Comparison of ENCODE assay signal across 8 cellular contexts in the genomic region with DNA sequence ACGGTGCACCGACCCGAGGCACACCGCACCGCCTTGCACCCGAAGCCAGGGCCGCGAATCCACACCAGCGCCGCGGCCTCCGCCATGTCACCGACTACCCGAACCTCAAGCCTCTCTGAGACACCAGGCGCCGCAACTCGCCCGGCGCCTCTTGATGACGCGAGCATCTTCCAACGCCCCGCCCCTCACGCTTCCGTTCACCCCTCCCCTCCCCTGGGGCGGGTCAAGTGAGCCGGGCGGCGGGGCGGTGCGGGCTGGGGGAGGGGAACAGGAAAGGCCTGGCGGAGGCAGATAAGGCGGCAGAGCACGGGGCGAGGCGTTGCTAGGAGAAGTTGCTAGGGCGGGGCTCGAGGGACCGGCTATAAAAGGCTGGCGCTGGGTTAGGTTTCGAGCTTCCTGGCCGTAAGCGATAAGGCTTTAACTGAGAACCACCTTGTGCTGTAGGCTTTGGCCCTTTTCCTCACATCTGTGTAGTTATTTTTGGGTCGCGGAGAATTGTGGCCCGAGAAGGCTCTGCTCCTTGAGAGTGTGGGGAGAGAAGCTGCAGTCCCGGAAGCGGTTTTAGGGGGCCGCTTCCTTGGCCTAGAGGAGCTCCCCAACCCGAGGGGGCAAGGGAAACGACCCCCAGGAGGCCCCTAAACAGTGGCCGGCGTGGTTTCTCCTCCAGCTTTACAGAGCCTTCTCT. TPM values are rescaled to one million over a fixed set of nuclear protein-coding genes. Genes with fewer than 3 reads are reported as not detected.
DNase-seq lines count a peak whose midpoint lies in the region; ATAC-seq and TF ChIP-seq lines count a peak whose summit lies in the region.

A gene (minus strand): TSS at position 117 of the 685 bp plus-strand sequence. CDS start 31 bp downstream, at position 86.

- peaks cover 41% of the 10 kb centered on the region for H3K4me1 ChIP-seq in effector memory CD4-positive, alpha-beta T cell (ENCODE audit: control insufficient read depth, insufficient read depth, low read length, poor library complexity, severe bottlenecking)

- H3K9me3 Mint-ChIP-seq in memory B cell: no peaks in the 10 kb centered on the region

- POLR2A ChIA-PET in activated CD8-positive, alpha-beta memory T cell treated with anti-CD3 and anti-CD28 coated beads for 36 hours (lab: Charles Lee): interaction anchor here (0.6 to 2.2 kb wide), 10 partner anchors 9 to 222 kb away, joined by 3 to 37 read pairs (median 4); a partner anchor contains a TSS

- TF ChIP-seq CTCF in GM20000 (IDR thresholded peaks at IDR 0.05; ENCODE audit: extremely low read depth, missing control alignments): no peak

- H3K9me3 ChIP-seq in effector memory CD4-positive, alpha-beta T cell (ENCODE audit: control insufficient read depth, low read length): no peaks in the 10 kb centered on the region

- ATAC-seq in memory B cell (ENCODE audit: low read depth): peak; percentile 72

- H3K27me3 ChIP-seq in effector memory CD4-positive, alpha-beta T cell (replicated peaks; ENCODE audit: control insufficient read depth, insufficient read depth, low read length, poor library complexity, severe bottlenecking): no peaks in the 10 kb centered on the region

- peaks cover 8% of the 10 kb centered on the region for H3K36me3 ChIP-seq in effector memory CD4-positive, alpha-beta T cell (ENCODE audit: control insufficient read depth, insufficient read depth, low read length)

- H3K27ac ChIP-seq in effector memory CD4-positive, alpha-beta T cell (ENCODE audit: insufficient read depth, low read length, poor library complexity, severe bottlenecking): peak within 1 kb of the TSS; percentile 96

- CTCF ChIA-PET in activated CD8-positive, alpha-beta memory T cell treated with anti-CD3 and anti-CD28 coated beads for 36 hours (lab: Charles Lee): interaction anchor here (1.2 to 1.4 kb wide), 2 partner anchors 12 to 63 kb away, joined by 3 to 4 read pairs; a partner anchor contains a TSS

- peaks cover 42% of the 10 kb centered on the region for H3K4me1 Mint-ChIP-seq in memory B cell

- peak within 1 kb of the TSS; percentile 87 for H3K4me3 ChIP-seq in effector memory CD4-positive, alpha-beta T cell (ENCODE audit: insufficient read depth, low read depth, low read length, poor library complexity, severe bottlenecking)

- peak within 1 kb of the TSS; percentile 100 for H3K4me3 Mint-ChIP-seq in memory B cell

- no peaks in the 10 kb centered on the region for H3K27me3 Mint-ChIP-seq in memory B cell

- peak within 1 kb of the TSS; percentile 100 for H3K27ac Mint-ChIP-seq in memory B cell

- peak; percentile 100 for DNase-seq in CMK (ENCODE audit: low read depth)
- peak; percentile 93 for DNase-seq in GM20000 (ENCODE audit: low spot score)
- DNase-seq in HT-29 (ENCODE audit: low spot score): peak; percentile 99
- peak; percentile 96 to 99 for DNase-seq in NOMO-1 (lab: John Stamatoyannopoulos, UW; ENCODE audit: unreplicated experiment in 2 of 2)
- DNase-seq in effector memory CD4-positive, alpha-beta T cell: peak; percentile 99 to 100 (median 99)
- DNase-seq in memory B cell (ENCODE audit: low spot score in 2 of 2): peak; percentile 98 to 100
- peak; percentile 99 for DNase-seq in stimulated activated CD8-positive, alpha-beta memory T cell treated with anti-CD3 and anti-CD28 coated beads, Interleukin-12 subunit alpha, Interleukin-12 subunit beta, amount 100 ng/mL, for 24 hours (ENCODE audit: extremely low read depth)

- H3K36me3 Mint-ChIP-seq in memory B cell: peaks cover 11% of the 10 kb centered on the region

RNA-seq across cellular contexts. Expression of the gene that starts here (rescaled TPM):
- 13.1 and 13.8 TPM in 2 replicates for total RNA-seq in HT-29 (2014; rRNA removed; shearing (Covaris generic))
- 10 to 100 TPM; 21.4 to 21.8 TPM for total RNA-seq in activated CD8-positive, alpha-beta memory T cell treated with anti-CD3 and anti-CD28 coated beads for 36 hours

Comparison
In these comparisons a context has a peak if more than half of its experiments do, and no peak if none do; other contexts are left out.
1. Peak in every context shown above with its lines: DNase-seq, ATAC-seq, H3K4me3 ChIP-seq and H3K27ac ChIP-seq.